In the genomic region with DNA sequence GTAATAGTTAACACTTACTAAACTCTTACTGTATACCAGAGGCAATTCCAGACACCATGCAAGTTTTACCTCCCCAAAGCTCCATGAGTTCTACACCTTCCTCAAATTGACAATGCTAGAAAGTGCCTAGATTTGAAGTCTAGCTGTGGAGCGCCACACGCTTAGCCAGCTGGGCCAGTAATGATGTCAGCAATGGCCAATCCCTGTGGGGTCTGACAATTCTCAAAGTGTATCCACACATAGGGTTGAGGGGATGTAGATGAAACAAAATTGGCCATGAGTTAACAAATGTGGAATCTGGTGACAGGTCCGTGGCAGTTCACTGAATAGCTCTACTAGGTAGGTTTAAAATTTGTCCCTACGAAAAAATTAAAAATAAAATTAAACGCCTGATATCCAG, we compare ENCODE assay signal across 9 cellular contexts. TPM values are rescaled to one million over a fixed set of nuclear protein-coding genes. Genes with fewer than 3 reads are reported as not detected.
A peak's percentile ranks its signal among the peaks of the same experiment; 100 is the strongest.
DNase-seq lines count a peak whose midpoint lies in the region; ATAC-seq and TF ChIP-seq lines count a peak whose summit lies in the region.
"Had no signal": no experiment of that assay in that cellular context is flagged by ENCODE, and none has a peak within 500 bp of the region (broad histone marks: within the 10 kb centered on the region; RNA-seq: fewer than 3 reads in every experiment).

No MANE protein-coding gene starts in this region.

- peaks cover 41% of the 10 kb centered on the region for H3K79me2 ChIP-seq in hepatocyte

- H3K4me2 ChIP-seq in hepatocyte = peak overlapping the region; percentile 85

- H3K27ac ChIP-seq in heart right ventricle (peak overlapping the region in 3 of 10 donors; percentile 89 to 98 (median 96)), hepatocyte (no peak overlapping the region)
- H3K27ac ChIP-seq: KMS-11 had no signal

- H3K9me2 ChIP-seq in hepatocyte (replicated peaks; ENCODE audit: insufficient read depth) = no peaks in the 10 kb centered on the region

- H3K4me1 Mint-ChIP-seq in activated CD8-positive, alpha-beta T cell treated with anti-CD3 and anti-CD28 coated beads for 36 hours (ENCODE audit: low read depth) = peaks cover 22% of the 10 kb centered on the region
- peaks cover 14% of the 10 kb centered on the region for H3K4me1 Mint-ChIP-seq in type B pancreatic cell (ENCODE audit: unreplicated experiment)

- H3K27ac Mint-ChIP-seq in activated CD8-positive, alpha-beta T cell treated with anti-CD3 and anti-CD28 coated beads for 36 hours = no peak overlapping the region
- H3K27ac Mint-ChIP-seq in type B pancreatic cell = no peak overlapping the region

- peak overlapping the region; percentile 96 for H3K4me3 Mint-ChIP-seq in activated CD8-positive, alpha-beta T cell treated with anti-CD3 and anti-CD28 coated beads for 36 hours
- peak overlapping the region; percentile 100 for H3K4me3 Mint-ChIP-seq in type B pancreatic cell

- CTCF ChIA-PET in activated CD8-positive, alpha-beta T cell treated with anti-CD3 and anti-CD28 coated beads for 36 hours (lab: Charles Lee) = interaction anchor here (0.8 to 9.4 kb wide), 5 partner anchors 10 to 139 kb away, joined by 3 to 147 read pairs (median 3); no protein-coding TSS in a partner anchor

- 71 to 75% methylated on average over 5 of the region's 5 CpGs for WGBS in heart right ventricle, 2 donors
- 92% methylated on average over 5 of the region's 5 CpGs for WGBS in hepatocyte (ENCODE audit: low lambda C conversion rate, missing lambda C conversion rate)

- ATAC-seq in heart right ventricle = no peak
- no peak for ATAC-seq in activated CD8-positive, alpha-beta T cell treated with anti-CD3 and anti-CD28 coated beads for 36 hours
- ATAC-seq in HG03520 (IDR thresholded peaks at IDR 0.05; ENCODE audit: unreplicated experiment) = no peak
- no peak for ATAC-seq in HG03025 (IDR thresholded peaks at IDR 0.05; ENCODE audit: low FRiP score, unreplicated experiment)

- H3K36me3 ChIP-seq in heart right ventricle (no peaks in the 10 kb centered on the region), hepatocyte (replicated peaks; ENCODE audit: insufficient read depth, low read depth) (no peaks in the 10 kb centered on the region)

- no peaks in the 10 kb centered on the region for H4K20me1 ChIP-seq in hepatocyte (ENCODE audit: insufficient read depth, poor library complexity, severe bottlenecking)

- intact Hi-C loops in heart right ventricle (cut with DNase I) (loop anchor here in 1 of 10 donors (5.0 kb wide), 1 partner anchor 35 kb away; a partner anchor contains a TSS), cardiac septum (cut with DNase I) (no loop called here)
- intact Hi-C loops in activated CD8-positive, alpha-beta T cell treated with anti-CD3 and anti-CD28 coated beads for 36 hours (cut with micrococcal nuclease) = no loop called here

- DNase-seq in heart right ventricle = no peak
- no peak for DNase-seq in cardiac septum (ENCODE audit: low spot score)
- no peak for DNase-seq in activated CD8-positive, alpha-beta T cell treated with anti-CD3 and anti-CD28 coated beads for 36 hours
- DNase-seq in hepatocyte (ENCODE audit: low spot score) = no peak
- DNase-seq in type B pancreatic cell (ENCODE audit: extremely low spot score, unreplicated experiment) = no peak
- DNase-seq in NCI-H1436 (lab: John Stamatoyannopoulos, UW) = no peak

- H3K27me3 ChIP-seq in heart right ventricle (peaks cover 0 to 4% (median 0%) of the 10 kb centered on the region in 7 donors), hepatocyte (no peaks in the 10 kb centered on the region)

- TF ChIP-seq CTCF in heart right ventricle (IDR thresholded peaks at IDR 0.05) = no peak
- no peak for TF ChIP-seq CTCF in activated CD8-positive, alpha-beta T cell treated with anti-CD3 and anti-CD28 coated beads for 36 hours (IDR thresholded peaks at IDR 0.05)
- no peak for TF ChIP-seq CTCF in hepatocyte (IDR thresholded peaks at IDR 0.05; ENCODE audit: poor library complexity)
- no peak for TF ChIP-seq CTCF in type B pancreatic cell (conservative IDR thresholded peaks at IDR 0.05)

- H2AFZ ChIP-seq in hepatocyte = peak overlapping the region; percentile 59

- H3K4me3 ChIP-seq in heart right ventricle = peak overlapping the region in 7 of 10 donors; percentile 74 to 97 (median 93)
- H3K4me3 ChIP-seq in hepatocyte = no peak overlapping the region

- peaks cover 14% of the 10 kb centered on the region for H3K36me3 Mint-ChIP-seq in activated CD8-positive, alpha-beta T cell treated with anti-CD3 and anti-CD28 coated beads for 36 hours (ENCODE audit: low read depth)
- peaks cover 6% of the 10 kb centered on the region for H3K36me3 Mint-ChIP-seq in type B pancreatic cell

- H3K9me3 Mint-ChIP-seq in activated CD8-positive, alpha-beta T cell treated with anti-CD3 and anti-CD28 coated beads for 36 hours = no peaks in the 10 kb centered on the region
- no peaks in the 10 kb centered on the region for H3K9me3 Mint-ChIP-seq in type B pancreatic cell

- peaks cover 6% of the 10 kb centered on the region for H3K27me3 Mint-ChIP-seq in activated CD8-positive, alpha-beta T cell treated with anti-CD3 and anti-CD28 coated beads for 36 hours
- peaks cover 16% of the 10 kb centered on the region for H3K27me3 Mint-ChIP-seq in type B pancreatic cell

- POLR2A ChIA-PET in activated CD8-positive, alpha-beta T cell treated with anti-CD3 and anti-CD28 coated beads for 36 hours (lab: Charles Lee) = interaction anchor here (3.7 kb wide), 1 partner anchor 38 kb away, joined by 22 read pairs; a partner anchor contains a TSS

- H3K9me3 ChIP-seq in heart right ventricle (peaks cover 0 to 7% (median 0%) of the 10 kb centered on the region in 11 donors), hepatocyte (ENCODE audit: low read depth) (no peaks in the 10 kb centered on the region)

- H3K4me1 ChIP-seq in heart right ventricle (peaks cover 0 to 19% (median 16%) of the 10 kb centered on the region in 9 donors), hepatocyte (ENCODE audit: insufficient read depth) (peaks cover 8% of the 10 kb centered on the region)

RNA-seq across cellular contexts. Expression of a gene that starts 1.3 kb away (rescaled TPM):
- 1 to 10 TPM; 3.6 to 7.1 (median 5.7) TPM for total RNA-seq in heart right ventricle
- polyA plus RNA-seq in heart right ventricle = 1 to 10 TPM; 3.2 to 4.5 TPM
- 8.5 TPM for total RNA-seq in cardiac septum
- 1 to 10 TPM; 8.5 to 9.5 TPM for total RNA-seq in activated CD8-positive, alpha-beta T cell treated with anti-CD3 and anti-CD28 coated beads for 36 hours
- total RNA-seq in hepatocyte = 7.0 and 7.7 TPM in 2 replicates
- 4.4 and 6.2 TPM in 2 replicates for polyA plus RNA-seq in hepatocyte
- 10.0 and 16.6 TPM in 2 replicates for total RNA-seq in type B pancreatic cell (ENCODE audit: low replicate concordance)

RNA-seq across cellular contexts. Expression of a gene that starts 28.9 kb away (rescaled TPM):
- total RNA-seq in heart right ventricle = under 1 TPM in 1 of 10 donors, not detected in 9; 0.20 TPM
- not detected for polyA plus RNA-seq in heart right ventricle
- not detected for total RNA-seq in cardiac septum
- total RNA-seq in activated CD8-positive, alpha-beta T cell treated with anti-CD3 and anti-CD28 coated beads for 36 hours = not detected
- total RNA-seq in hepatocyte = not detected in 2 replicates
- not detected in 2 replicates for polyA plus RNA-seq in hepatocyte
- not detected in 2 replicates for total RNA-seq in type B pancreatic cell (ENCODE audit: low replicate concordance)

RNA-seq across cellular contexts. Expression of a gene that starts 36.9 kb away (rescaled TPM):
- total RNA-seq in heart right ventricle = 10 to 100 TPM; 41.4 to 82.1 (median 51.1) TPM
- polyA plus RNA-seq in heart right ventricle = 100 to 1,000 TPM in 1 of 2 donors, 10 to 100 TPM in 1; 59.8 to 239 TPM
- total RNA-seq in cardiac septum = 53.0 TPM
- 100 to 1,000 TPM; 469 to 479 TPM for total RNA-seq in activated CD8-positive, alpha-beta T cell treated with anti-CD3 and anti-CD28 coated beads for 36 hours
- total RNA-seq in hepatocyte = 187 and 219 TPM in 2 replicates
- 201 and 213 TPM in 2 replicates for polyA plus RNA-seq in hepatocyte
- 177 and 193 TPM in 2 replicates for total RNA-seq in type B pancreatic cell (ENCODE audit: low replicate concordance)
